ENCODE assay signal across 1 cellular context in genomic region chr9:2620876-2621677, GRCh38.
TF ChIP-seq lines count a peak whose summit lies in the region.

No MANE protein-coding gene starts in this region.

TF ChIP-seq in HepG2, 621 proteins besides CTCF, POLR2A, EP300 and RAD21 (continued from another document and continues in another):
- TF ChIP-seq BCLAF1 (IDR thresholded peaks at IDR 0.05) (no peak), ZNF24 (IDR thresholded peaks at IDR 0.05) (no peak), ZBTB10 (CRISPR knock-in tag; IDR thresholded peaks at IDR 0.05; ENCODE audit: borderline replicate concordance) (no peak), GTF3A (CRISPR knock-in tag; conservative IDR thresholded peaks at IDR 0.05) (no peak), FOXA1 (IDR thresholded peaks at IDR 0.05) (no peak), FOXA1 (CRISPR knock-in tag; IDR thresholded peaks at IDR 0.05) (no peak), GMEB2 (CRISPR knock-in tag; IDR thresholded peaks at IDR 0.05; ENCODE audit: low read depth) (no peak), KMT2A (CRISPR knock-in tag; IDR thresholded peaks at IDR 0.05) (no peak), ZXDC (CRISPR knock-in tag; IDR thresholded peaks at IDR 0.05) (no peak), MYNN (CRISPR knock-in tag; IDR thresholded peaks at IDR 0.05; ENCODE audit: low read depth) (0 out of 2 replicates have a peak, but pooled peaks have one; percentile 35), ZNF766 (CRISPR knock-in tag; IDR thresholded peaks at IDR 0.05; ENCODE audit: borderline replicate concordance) (no peak), ZNF343 (CRISPR knock-in tag; IDR thresholded peaks at IDR 0.05) (no peak), PHB2 (IDR thresholded peaks at IDR 0.05; ENCODE audit: partially characterized antibody) (no peak), ZBTB14 (CRISPR knock-in tag; IDR thresholded peaks at IDR 0.05) (no peak), PREB (CRISPR knock-in tag; IDR thresholded peaks at IDR 0.05) (no peak), GMEB1 (CRISPR knock-in tag; IDR thresholded peaks at IDR 0.05; ENCODE audit: borderline replicate concordance) (no peak), ZUFSP (CRISPR knock-in tag; IDR thresholded peaks at IDR 0.05; ENCODE audit: borderline replicate concordance) (no peak), ZNF260 (CRISPR knock-in tag; IDR thresholded peaks at IDR 0.05; ENCODE audit: borderline replicate concordance, low read depth) (no peak), ZNF598 (CRISPR knock-in tag; IDR thresholded peaks at IDR 0.05; ENCODE audit: borderline replicate concordance) (no peak), RBM39 (IDR thresholded peaks at IDR 0.05; ENCODE audit: low read depth, low read length, poor library complexity, severe bottlenecking) (no peak), SIN3B (IDR thresholded peaks at IDR 0.05; ENCODE audit: low read length) (no peak), FLYWCH1 (CRISPR knock-in tag; IDR thresholded peaks at IDR 0.05) (no peak), HNF4A (CRISPR knock-in tag; IDR thresholded peaks at IDR 0.05) (no peak), TEF (CRISPR knock-in tag; IDR thresholded peaks at IDR 0.05) (no peak), ATF5 (CRISPR knock-in tag; IDR thresholded peaks at IDR 0.05; ENCODE audit: low read depth) (no peak), BRCA1 (CRISPR knock-in tag; IDR thresholded peaks at IDR 0.05) (no peak), ZNF264 (CRISPR knock-in tag; IDR thresholded peaks at IDR 0.05) (0 out of 2 replicates have a peak, but pooled peaks have one; percentile 23), NR2C2 (CRISPR knock-in tag; IDR thresholded peaks at IDR 0.05; ENCODE audit: borderline replicate concordance) (0 out of 2 replicates have a peak, but pooled peaks have one; percentile 9), XRCC5 (optimal IDR thresholded peaks at IDR 0.05; ENCODE audit: low read length) (no peak), ZNF878 (CRISPR knock-in tag; IDR thresholded peaks at IDR 0.05) (no peak), ZMYM3 (CRISPR knock-in tag; IDR thresholded peaks at IDR 0.05) (no peak), ZKSCAN8 (CRISPR knock-in tag; IDR thresholded peaks at IDR 0.05; ENCODE audit: borderline replicate concordance) (no peak), FUBP1 (CRISPR knock-in tag; IDR thresholded peaks at IDR 0.05; ENCODE audit: borderline replicate concordance) (no peak), ZNF569 (CRISPR knock-in tag; IDR thresholded peaks at IDR 0.05; ENCODE audit: borderline replicate concordance) (no peak), HES4 (CRISPR knock-in tag; IDR thresholded peaks at IDR 0.05; ENCODE audit: borderline replicate concordance) (no peak), THAP8 (CRISPR knock-in tag; IDR thresholded peaks at IDR 0.05; ENCODE audit: borderline replicate concordance) (no peak), YEATS2 (CRISPR knock-in tag; IDR thresholded peaks at IDR 0.05; ENCODE audit: borderline replicate concordance) (0 out of 2 replicates have a peak, but pooled peaks have one; percentile 39), NR2F1 (CRISPR knock-in tag; IDR thresholded peaks at IDR 0.05) (no peak), ZNF879 (CRISPR knock-in tag; IDR thresholded peaks at IDR 0.05) (no peak)
